Comparison of ENCODE assay signal across 23 cellular contexts in genomic region chr9:115442054-115442453, GRCh38.
A peak's percentile ranks its signal among the peaks of the same experiment; 100 is the strongest.
DNase-seq lines count a peak whose midpoint lies in the region; ATAC-seq and TF ChIP-seq lines count a peak whose summit lies in the region.
"Had no signal": no experiment of that assay in that cellular context is flagged by ENCODE, and none has a peak within 500 bp of the region (broad histone marks: within the 10 kb centered on the region; RNA-seq: fewer than 3 reads in every experiment).

No MANE protein-coding gene starts in this region.

- peak overlapping the region; percentile 8 for H3K27ac Mint-ChIP-seq in chondrocyte (ENCODE audit: unreplicated experiment)
- H3K27ac Mint-ChIP-seq: CD8-positive, alpha-beta memory T cell had no signal

- peak; percentile 29 for DNase-seq in EH (ENCODE audit: low read depth)
- no peak for DNase-seq in chondrocyte (ENCODE audit: low spot score)
- DNase-seq in glomerular visceral epithelial cell (ENCODE audit: extremely low spot score), result peak; percentile 46
- DNase-seq in non-pigmented ciliary epithelial cell (ENCODE audit: low read depth), result peak; percentile 31
- no peak for DNase-seq in colonic mucosa
- DNase-seq: activated CD4-positive, alpha-beta T cell treated with anti-CD3 and anti-CD28 coated beads, Interleukin-2, amount 50 U/mL, for 48 hours; activated naive CD4-positive, alpha-beta T cell treated with Interleukin-2 at 50 U/mL for 16 hours; activated T-cell treated with anti-CD3 and anti-CD28 coated beads for 4 hours; body of pancreas; CD8-positive, alpha-beta memory T cell; KBM-7; MV-4-11; NCI-H187 treated with DMSO at 0.1 percent for 48 hours; NCI-H510A treated with DMSO at 0.1 percent for 48 hours; occipital lobe; sigmoid colon; stimulated activated CD4-positive, alpha-beta T cell treated with anti-CD3 and anti-CD28 coated beads, Interleukin-1b, Interleukin-23, amount 100 ng/mL, for 48 hours; stomach; WERI-Rb-1 had no signal

- H3K4me1 Mint-ChIP-seq in chondrocyte (ENCODE audit: low read depth), result peaks cover 6% of the 10 kb centered on the region
- H3K4me1 Mint-ChIP-seq: CD8-positive, alpha-beta memory T cell had no signal

- H3K4me3 Mint-ChIP-seq in chondrocyte (ENCODE audit: unreplicated experiment), result no peak overlapping the region
- H3K4me3 Mint-ChIP-seq: CD8-positive, alpha-beta memory T cell had no signal

- no peak overlapping the region for H3K27ac ChIP-seq in colonic mucosa
- H3K27ac ChIP-seq: body of pancreas, epithelial cell of prostate, WERI-Rb-1 had no signal

- ATAC-seq in GM21529 (IDR thresholded peaks at IDR 0.05; ENCODE audit: unreplicated experiment) (no peak), GM21360 (IDR thresholded peaks at IDR 0.05; ENCODE audit: unreplicated experiment) (no peak), GM18909 (IDR thresholded peaks at IDR 0.05; ENCODE audit: poor library complexity, unreplicated experiment) (no peak)
- ATAC-seq: body of pancreas had no signal

- no peaks in the 10 kb centered on the region for H3K27me3 ChIP-seq in colonic mucosa
- H3K27me3 ChIP-seq: body of pancreas, sigmoid colon, stomach had no signal

- no peaks in the 10 kb centered on the region for H3K4me1 ChIP-seq in colonic mucosa
- H3K4me1 ChIP-seq: body of pancreas had no signal

- H3K9ac ChIP-seq in colonic mucosa (ENCODE audit: low read depth in 2 of 2, low read length in 2 of 2), result no peak overlapping the region

- TF ChIP-seq CTCF in chondrocyte (IDR thresholded peaks at IDR 0.05), result no peak
- no peak for TF ChIP-seq CTCF in colonic mucosa (IDR thresholded peaks at IDR 0.05)

- intact Hi-C loops in colonic mucosa (cut with DNase I), result no loop called here

- H3K9me3 Mint-ChIP-seq in chondrocyte (ENCODE audit: low read depth), result no peaks in the 10 kb centered on the region

- H3K36me3 Mint-ChIP-seq in chondrocyte (ENCODE audit: low read depth), result no peaks in the 10 kb centered on the region
- H3K36me3 Mint-ChIP-seq: CD8-positive, alpha-beta memory T cell had no signal

- no peaks in the 10 kb centered on the region for H3K27me3 Mint-ChIP-seq in chondrocyte (ENCODE audit: low read depth)

- no peaks in the 10 kb centered on the region for H3K36me3 ChIP-seq in colonic mucosa
- H3K36me3 ChIP-seq: sigmoid colon, stomach, WERI-Rb-1 had no signal

- no peaks in the 10 kb centered on the region for H3K9me3 ChIP-seq in colonic mucosa
- H3K9me3 ChIP-seq: body of pancreas, sigmoid colon, stomach had no signal

- no peak overlapping the region for H3K4me3 ChIP-seq in colonic mucosa
- H3K4me3 ChIP-seq: body of pancreas, sigmoid colon, stomach had no signal

Comparison
In these comparisons a context has a peak if more than half of its experiments do, and no peak if none do; other contexts are left out.
1. DNase-seq: peak in EH (single experiment), glomerular visceral epithelial cell (single experiment) and non-pigmented ciliary epithelial cell (single experiment); none in chondrocyte (single experiment) and colonic mucosa (single experiment).